In genomic region chr17:73757324-73757942, GRCh38 we compare ENCODE assay signal across 16 cellular contexts.
DNase-seq lines count a peak whose midpoint lies in the region; ATAC-seq lines count a peak whose summit lies in the region.
"Had no signal": no experiment of that assay in that cellular context is flagged by ENCODE, and none has a peak within 500 bp of the region (broad histone marks: within the 10 kb centered on the region; RNA-seq: fewer than 3 reads in every experiment).

No MANE protein-coding gene starts in this region.

- intact Hi-C loops in dendritic cell treated with granulocyte-macrophage colony-stimulating factor and Interleukin-4, amounts not matched to agents 40 ng/mL and 50 ng/mL, for 4 days (cut with micrococcal nuclease) = no loop called here

- H3K36me3 Mint-ChIP-seq in dendritic cell treated with granulocyte-macrophage colony-stimulating factor and Interleukin-4, amounts not matched to agents 40 ng/mL and 50 ng/mL, for 4 days (ENCODE audit: low read depth) = no peaks in the 10 kb centered on the region
- H3K36me3 Mint-ChIP-seq: activated naive CD8-positive, alpha-beta T cell treated with anti-CD3 and anti-CD28 coated beads for 36 hours; stimulated activated naive B cell treated with anti-CD40 and anti-IgM and Interleukin-4, amounts not matched to agents 10 μg/mL and 1 μg/mL and 100 μg/mL, for 72 hours had no signal

- H3K4me3 Mint-ChIP-seq in dendritic cell treated with granulocyte-macrophage colony-stimulating factor and Interleukin-4, amounts not matched to agents 40 ng/mL and 50 ng/mL, for 4 days = no peak overlapping the region
- H3K4me3 Mint-ChIP-seq: activated naive CD8-positive, alpha-beta T cell treated with anti-CD3 and anti-CD28 coated beads for 36 hours; stimulated activated naive B cell treated with anti-CD40 and anti-IgM and Interleukin-4, amounts not matched to agents 10 μg/mL and 1 μg/mL and 100 μg/mL, for 72 hours had no signal

- peaks cover 18% of the 10 kb centered on the region for H3K27me3 Mint-ChIP-seq in dendritic cell treated with granulocyte-macrophage colony-stimulating factor and Interleukin-4, amounts not matched to agents 40 ng/mL and 50 ng/mL, for 4 days
- H3K27me3 Mint-ChIP-seq: activated naive CD8-positive, alpha-beta T cell treated with anti-CD3 and anti-CD28 coated beads for 36 hours had no signal

- peak overlapping the region; percentile 4 for H3K27ac Mint-ChIP-seq in dendritic cell treated with granulocyte-macrophage colony-stimulating factor and Interleukin-4, amounts not matched to agents 40 ng/mL and 50 ng/mL, for 4 days
- H3K27ac Mint-ChIP-seq: activated naive CD8-positive, alpha-beta T cell treated with anti-CD3 and anti-CD28 coated beads for 36 hours; stimulated activated naive B cell treated with anti-CD40 and anti-IgM and Interleukin-4, amounts not matched to agents 10 μg/mL and 1 μg/mL and 100 μg/mL, for 72 hours had no signal

- DNase-seq in COLO668 (lab: John Stamatoyannopoulos, UW; ENCODE audit: unreplicated experiment) = peak; percentile 68
- DNase-seq in NCI-H1417 (lab: John Stamatoyannopoulos, UW) = peak; percentile 97 to 99 (median 97)
- DNase-seq in NCI-H345 treated with DMSO at 0.1 percent for 48 hours (lab: John Stamatoyannopoulos, UW; ENCODE audit: unreplicated experiment) = peak; percentile 80
- DNase-seq in iPS-NIHi7 (ENCODE audit: extremely low spot score) = no peak
- DNase-seq in GM19240 (ENCODE audit: insufficient read length, low spot score) = no peak
- DNase-seq: activated CD8-positive, alpha-beta memory T cell treated with anti-CD3 and anti-CD28 coated beads, Interleukin-2, amount 50 U/mL, for 48 hours; activated naive CD8-positive, alpha-beta T cell treated with anti-CD3 and anti-CD28 coated beads for 36 hours; gastrocnemius medialis; H7; psoas muscle; stimulated activated CD4-positive, alpha-beta T cell treated with anti-CD3 and anti-CD28 coated beads, Interleukin-4, amount 100 ng/mL, for 1 hour; stimulated activated naive B cell treated with anti-CD40 and anti-IgM and Interleukin-4, amounts not matched to agents 10 μg/mL and 1 μg/mL and 100 μg/mL, for 72 hours; uterus had no signal

- H3K9me3 Mint-ChIP-seq in dendritic cell treated with granulocyte-macrophage colony-stimulating factor and Interleukin-4, amounts not matched to agents 40 ng/mL and 50 ng/mL, for 4 days = peaks cover 9% of the 10 kb centered on the region
- H3K9me3 Mint-ChIP-seq: activated naive CD8-positive, alpha-beta T cell treated with anti-CD3 and anti-CD28 coated beads for 36 hours had no signal

- H3K4me1 Mint-ChIP-seq in dendritic cell treated with granulocyte-macrophage colony-stimulating factor and Interleukin-4, amounts not matched to agents 40 ng/mL and 50 ng/mL, for 4 days (ENCODE audit: low read depth) = peaks cover 58% of the 10 kb centered on the region

- no peak for ATAC-seq in GM21723 (IDR thresholded peaks at IDR 0.05; ENCODE audit: unreplicated experiment)
- ATAC-seq in HG02981 (IDR thresholded peaks at IDR 0.05; ENCODE audit: unreplicated experiment) = no peak
- ATAC-seq: gastrocnemius medialis; psoas muscle; stimulated activated naive B cell treated with anti-CD40 and anti-IgM and Interleukin-4, amounts not matched to agents 10 μg/mL and 1 μg/mL and 100 μg/mL, for 72 hours had no signal

Comparison
In these comparisons a context has a peak if more than half of its experiments do, and no peak if none do; other contexts are left out.
1. DNase-seq: peak in COLO668 (single experiment), NCI-H1417 (3 of 3) and NCI-H345 treated with DMSO at 0.1 percent for 48 hours (single experiment); none in iPS-NIHi7 (single experiment) and GM19240 (single experiment).